ENCODE assay signal across 8 cellular contexts in the genomic region with DNA sequence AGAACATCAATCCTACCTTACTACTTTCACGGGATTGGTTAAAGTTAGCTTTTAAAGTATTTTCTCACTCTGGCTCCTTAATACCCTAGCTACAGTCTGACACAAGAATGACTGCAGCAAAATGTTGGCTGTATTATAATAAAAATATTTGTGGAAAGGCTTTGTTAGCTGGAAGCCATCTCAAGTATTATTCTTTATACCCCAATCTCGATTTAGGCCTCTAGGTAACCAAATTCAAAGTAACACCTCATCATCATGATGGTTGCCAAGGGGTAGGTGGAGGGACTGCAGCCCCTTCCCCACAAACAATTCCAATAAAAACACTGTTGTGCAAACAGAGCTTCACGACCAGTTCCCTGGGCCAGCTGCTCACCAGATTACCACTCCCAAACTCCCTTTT. TPM values are rescaled to one million over a fixed set of nuclear protein-coding genes. Genes with fewer than 3 reads are reported as not detected.
DNase-seq lines count a peak whose midpoint lies in the region; ATAC-seq and TF ChIP-seq lines count a peak whose summit lies in the region.

No MANE protein-coding gene starts in this region.

- TF ChIP-seq POLR2A in body of pancreas (IDR thresholded peaks at IDR 0.05) = no peak
- TF ChIP-seq POLR2A in vagina (IDR thresholded peaks at IDR 0.05) = no peak

- H3K9me3 ChIP-seq in heart right ventricle = no peaks in the 10 kb centered on the region
- H3K9me3 ChIP-seq in body of pancreas = no peaks in the 10 kb centered on the region
- no peaks in the 10 kb centered on the region for H3K9me3 ChIP-seq in mesodermal cell (ENCODE audit: control insufficient read depth, low read length)
- no peaks in the 10 kb centered on the region for H3K9me3 ChIP-seq in vagina

- ATAC-seq in heart right ventricle = no peak
- ATAC-seq in left cardiac atrium = no peak
- no peak for ATAC-seq in body of pancreas
- no peak for ATAC-seq in GM18858 (IDR thresholded peaks at IDR 0.05; ENCODE audit: unreplicated experiment)

- intact Hi-C loops in heart right ventricle (cut with DNase I) (loop anchor here in 6 of 10 donors (1.0 to 10.0 kb wide), 6 partner anchors 15 to 125 kb away; a partner anchor contains a TSS), left cardiac atrium (cut with DNase I) (no loop called here), body of pancreas (cut with DNase I) (no loop called here), vagina (cut with DNase I) (no loop called here)

- WGBS in heart right ventricle, 2 donors = 48 to 51% methylated on average over 3 of the region's 3 CpGs
- WGBS in body of pancreas, 2 donors = 28 to 34% methylated on average over 3 of the region's 3 CpGs
- WGBS in mesodermal cell (ENCODE audit: insufficient coverage in 2 of 2), 2 experiments = no CpG with 5 or more reads among the region's 3 CpGs

- H3K27ac ChIP-seq in heart right ventricle (peak overlapping the region; percentile 36 to 97 (median 94)), body of pancreas (peak overlapping the region; percentile 79 to 98 (median 96)), mesodermal cell (ENCODE audit: low read depth, low read length, severe bottlenecking) (peak overlapping the region; percentile 88), vagina (peak overlapping the region; percentile 99)

- H3K4me1 ChIP-seq in heart right ventricle (peaks cover 0 to 33% (median 23%) of the 10 kb centered on the region in 9 donors), body of pancreas (peaks cover 19% of the 10 kb centered on the region), mesodermal cell (ENCODE audit: control insufficient read depth, insufficient read depth, low read length, poor library complexity, severe bottlenecking) (no peaks in the 10 kb centered on the region), vagina (peaks cover 31% of the 10 kb centered on the region)

- no peak for DNase-seq in heart right ventricle
- no peak for DNase-seq in left cardiac atrium
- no peak for DNase-seq in body of pancreas
- no peak for DNase-seq in vagina (ENCODE audit: extremely low spot score in 2 of 2)
- DNase-seq in activated effector memory CD4-positive, alpha-beta T cell treated with anti-CD3 and anti-CD28 coated beads, Interleukin-2, amount 50 U/mL, for 16 hours = no peak
- DNase-seq in 8988T = no peak

- no peaks in the 10 kb centered on the region for H3K27me3 ChIP-seq in heart right ventricle
- H3K27me3 ChIP-seq in body of pancreas = no peaks in the 10 kb centered on the region
- no peaks in the 10 kb centered on the region for H3K27me3 ChIP-seq in vagina

- TF ChIP-seq CTCF in heart right ventricle (IDR thresholded peaks at IDR 0.05) (no peak), body of pancreas (IDR thresholded peaks at IDR 0.05) (peak in 1 of 7 experiments; percentile 15), vagina (IDR thresholded peaks at IDR 0.05) (no peak)

- H3K4me3 ChIP-seq in heart right ventricle = peak overlapping the region in 9 of 10 donors; percentile 93 to 99 (median 97)
- H3K4me3 ChIP-seq in body of pancreas = peak overlapping the region in 1 of 2 donors; percentile 13
- H3K4me3 ChIP-seq in mesodermal cell (ENCODE audit: extremely low read depth, insufficient read depth, low read length, poor library complexity, severe bottlenecking) = peak overlapping the region; percentile 95
- peak overlapping the region; percentile 47 to 100 for H3K4me3 ChIP-seq in vagina

- H3K36me3 ChIP-seq in heart right ventricle = no peaks in the 10 kb centered on the region
- no peaks in the 10 kb centered on the region for H3K36me3 ChIP-seq in body of pancreas (replicated peaks in 1 of 2; ENCODE audit: insufficient read depth in 1 of 2, low read depth in 2 of 2)
- no peaks in the 10 kb centered on the region for H3K36me3 ChIP-seq in mesodermal cell (ENCODE audit: control insufficient read depth, insufficient read depth, low read length)
- no peaks in the 10 kb centered on the region for H3K36me3 ChIP-seq in vagina

RNA-seq across cellular contexts. Expression of a gene that starts 0.8 kb away (rescaled TPM):
- total RNA-seq in heart right ventricle = 10 to 100 TPM; 23.5 to 34.5 (median 30.6) TPM
- 10 to 100 TPM; 10.2 to 20.5 TPM for polyA plus RNA-seq in heart right ventricle
- total RNA-seq in left cardiac atrium = 10 to 100 TPM; 29.3 to 39.6 TPM
- total RNA-seq in body of pancreas = 10 to 100 TPM; 18.5 to 20.2 TPM
- 103 TPM for polyA plus RNA-seq in mesodermal cell (2013, experiment 1 of 2)
- 103 TPM for polyA plus RNA-seq in mesodermal cell (2013, experiment 2 of 2)
- total RNA-seq in vagina = 29.2 TPM

RNA-seq across cellular contexts. Expression of a gene that starts 15.4 kb away (rescaled TPM):
- 10 to 100 TPM; 18.9 to 35.3 (median 25.8) TPM for total RNA-seq in heart right ventricle
- polyA plus RNA-seq in heart right ventricle = 10 to 100 TPM in 1 of 2 donors, 1 to 10 TPM in 1; 4.3 to 12.7 TPM
- total RNA-seq in left cardiac atrium = 10 to 100 TPM; 20.4 to 26.6 TPM
- total RNA-seq in body of pancreas = 10 to 100 TPM; 40.0 to 42.2 TPM
- polyA plus RNA-seq in mesodermal cell (2013, experiment 1 of 2) = 17.8 TPM
- polyA plus RNA-seq in mesodermal cell (2013, experiment 2 of 2) = 17.1 TPM
- total RNA-seq in vagina = 27.0 TPM

Comparison
In these comparisons a context has a peak if more than half of its experiments do, and no peak if none do; other contexts are left out.
1. intact Hi-C loops: an anchor here in heart right ventricle (1.0 to 10.0 kb wide); none called in left cardiac atrium, body of pancreas and vagina.